22 cellular contexts compared by ENCODE assay signal in the genomic region with DNA sequence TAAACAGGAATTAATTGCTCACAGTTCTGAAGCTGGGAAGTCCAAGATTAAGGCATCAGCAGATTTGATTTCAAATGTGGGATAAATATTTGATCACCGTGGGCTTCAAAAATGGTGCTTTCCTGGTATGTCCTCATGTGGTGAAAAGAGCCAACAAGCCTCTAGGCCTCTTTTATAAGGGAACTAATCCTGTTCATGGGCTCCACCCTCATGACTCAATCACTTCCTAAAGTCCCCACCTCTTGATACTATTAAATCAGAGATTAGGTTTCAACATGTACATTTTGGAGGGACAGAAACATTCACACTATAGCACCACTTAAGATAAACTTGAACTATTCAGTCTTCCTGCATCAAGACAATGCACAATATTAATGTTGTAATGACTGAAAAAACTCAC.
"Had no signal": no experiment of that assay in that cellular context is flagged by ENCODE, and none has a peak within 500 bp of the region (broad histone marks: within the 10 kb centered on the region; RNA-seq: fewer than 3 reads in every experiment).

No MANE protein-coding gene starts in this region.

- H3K9me3 ChIP-seq: sigmoid colon, stomach, vagina had no signal

- H3K36me3 Mint-ChIP-seq: activated naive CD8-positive, alpha-beta T cell treated with anti-CD3 and anti-CD28 coated beads for 36 hours; stimulated activated effector memory CD8-positive, alpha-beta T cell treated with anti-CD3 and anti-CD28 coated beads, Interleukin-12 subunit alpha, Interleukin-12 subunit beta, amount 100 ng/mL, for 72 hours had no signal

- H3K4me3 ChIP-seq: sigmoid colon, stomach, vagina had no signal

- H3K27me3 Mint-ChIP-seq: activated CD4-positive, alpha-beta T cell treated with anti-CD3 and anti-CD28 coated beads, Interleukin-2, amount 10 ng/mL, durations not matched to agents 24 days and 14 days; activated CD8-positive, alpha-beta T cell treated with anti-CD3 and anti-CD28 coated beads for 36 hours; activated naive CD8-positive, alpha-beta T cell treated with anti-CD3 and anti-CD28 coated beads for 36 hours; activated T-helper 17 cell treated with anti-CD3 and anti-CD28 coated beads, Interleukin-2, amount 50 U/mL, for 72 hours; effector memory CD8-positive, alpha-beta T cell had no signal

- H3K4me3 Mint-ChIP-seq: activated CD4-positive, alpha-beta T cell treated with anti-CD3 and anti-CD28 coated beads, Interleukin-2, amount 10 ng/mL, durations not matched to agents 24 days and 14 days; activated CD8-positive, alpha-beta T cell treated with anti-CD3 and anti-CD28 coated beads for 36 hours; activated naive CD8-positive, alpha-beta T cell treated with anti-CD3 and anti-CD28 coated beads for 36 hours; activated T-helper 17 cell treated with anti-CD3 and anti-CD28 coated beads, Interleukin-2, amount 50 U/mL, for 72 hours; effector memory CD8-positive, alpha-beta T cell; nephron; stimulated activated effector memory CD8-positive, alpha-beta T cell treated with anti-CD3 and anti-CD28 coated beads, Interleukin-12 subunit alpha, Interleukin-12 subunit beta, amount 100 ng/mL, for 72 hours had no signal

- H3K4me1 ChIP-seq: sigmoid colon, stomach, vagina had no signal

- H3K27ac ChIP-seq: sigmoid colon, stomach, vagina had no signal

- H3K27ac Mint-ChIP-seq: activated CD4-positive, alpha-beta T cell treated with anti-CD3 and anti-CD28 coated beads, Interleukin-2, amount 10 ng/mL, durations not matched to agents 24 days and 14 days; activated CD8-positive, alpha-beta T cell treated with anti-CD3 and anti-CD28 coated beads for 36 hours; activated naive CD8-positive, alpha-beta T cell treated with anti-CD3 and anti-CD28 coated beads for 36 hours; activated T-helper 17 cell treated with anti-CD3 and anti-CD28 coated beads, Interleukin-2, amount 50 U/mL, for 72 hours; effector memory CD8-positive, alpha-beta T cell; nephron; stimulated activated effector memory CD8-positive, alpha-beta T cell treated with anti-CD3 and anti-CD28 coated beads, Interleukin-12 subunit alpha, Interleukin-12 subunit beta, amount 100 ng/mL, for 72 hours had no signal

- DNase-seq: activated CD4-positive, alpha-beta T cell treated with anti-CD3 and anti-CD28 coated beads, Interleukin-2, amount 10 ng/mL, durations not matched to agents 24 days and 14 days; activated CD8-positive, alpha-beta T cell treated with anti-CD3 and anti-CD28 coated beads for 36 hours; activated naive CD4-positive, alpha-beta T cell; activated naive CD8-positive, alpha-beta T cell treated with anti-CD3 and anti-CD28 coated beads for 36 hours; activated T-cell treated with anti-CD3 and anti-CD28 coated beads, Interleukin-2, amount 50 U/mL, for 1 hour; amygdala; caudate nucleus; effector memory CD8-positive, alpha-beta T cell; erythroblast; kidney; midbrain; nucleus accumbens; sigmoid colon; stimulated activated CD4-positive, alpha-beta T cell treated with anti-CD3 and anti-CD28 coated beads, Interleukin-4, amount 100 ng/mL, for 24 hours; stomach; T-helper 9 cell; trophoblast cell had no signal

- H3K4me1 Mint-ChIP-seq: activated CD4-positive, alpha-beta T cell treated with anti-CD3 and anti-CD28 coated beads, Interleukin-2, amount 10 ng/mL, durations not matched to agents 24 days and 14 days; activated naive CD8-positive, alpha-beta T cell treated with anti-CD3 and anti-CD28 coated beads for 36 hours; activated T-helper 17 cell treated with anti-CD3 and anti-CD28 coated beads, Interleukin-2, amount 50 U/mL, for 72 hours; nephron; stimulated activated effector memory CD8-positive, alpha-beta T cell treated with anti-CD3 and anti-CD28 coated beads, Interleukin-12 subunit alpha, Interleukin-12 subunit beta, amount 100 ng/mL, for 72 hours had no signal

- H3K27me3 ChIP-seq: sigmoid colon, stomach, vagina had no signal

- H3K9me3 Mint-ChIP-seq: activated CD4-positive, alpha-beta T cell treated with anti-CD3 and anti-CD28 coated beads, Interleukin-2, amount 10 ng/mL, durations not matched to agents 24 days and 14 days; activated naive CD8-positive, alpha-beta T cell treated with anti-CD3 and anti-CD28 coated beads for 36 hours; nephron had no signal

- ATAC-seq: activated CD8-positive, alpha-beta T cell treated with anti-CD3 and anti-CD28 coated beads for 36 hours; activated T-helper 17 cell treated with anti-CD3 and anti-CD28 coated beads, Interleukin-2, amount 50 U/mL, for 72 hours; effector memory CD8-positive, alpha-beta T cell; left lobe of liver; stimulated activated effector memory CD8-positive, alpha-beta T cell treated with anti-CD3 and anti-CD28 coated beads, Interleukin-12 subunit alpha, Interleukin-12 subunit beta, amount 100 ng/mL, for 72 hours had no signal

- H3K36me3 ChIP-seq: sigmoid colon, stomach, vagina had no signal
